ENCODE assay signal across 1 cellular context in genomic region chr12:26884765-26885576, GRCh38.
TF ChIP-seq lines count a peak whose summit lies in the region.

No MANE protein-coding gene starts in this region.

TF ChIP-seq in HepG2, 621 proteins besides CTCF, POLR2A, EP300 and RAD21 (continued from another document):
- no peak; the same call in 1 of the 2 replicates for TF ChIP-seq POGK (CRISPR knock-in tag; conservative IDR thresholded peaks at IDR 0.05)
